17 cellular contexts compared by ENCODE assay signal in genomic region chr4:156419080-156419638, GRCh38.
A peak's percentile ranks its signal among the peaks of the same experiment; 100 is the strongest.
DNase-seq lines count a peak whose midpoint lies in the region; ATAC-seq and TF ChIP-seq lines count a peak whose summit lies in the region.
"Had no signal": no experiment of that assay in that cellular context is flagged by ENCODE, and none has a peak within 500 bp of the region (broad histone marks: within the 10 kb centered on the region; RNA-seq: fewer than 3 reads in every experiment).

No MANE protein-coding gene starts in this region.

- ATAC-seq in HG02884 (IDR thresholded peaks at IDR 0.05; ENCODE audit: unreplicated experiment), result no peak

- H3K27ac Mint-ChIP-seq in mesothelial cell of epicardium, result peak overlapping the region; percentile 19
- H3K27ac Mint-ChIP-seq: B cell; CD4-positive, alpha-beta T cell had no signal

- peaks cover 18% of the 10 kb centered on the region for H3K9me3 Mint-ChIP-seq in mesothelial cell of epicardium

- H2AFZ ChIP-seq in ACC112 (ENCODE audit: low read length, unreplicated experiment), result peak overlapping the region; percentile 12
- H2AFZ ChIP-seq: PC-9 had no signal

- H3K4me3 ChIP-seq in ACC112 (ENCODE audit: low read depth, low read length) (peak overlapping the region; percentile 15; the same call in 1 of the 2 replicates), fibroblast of mammary gland (ENCODE audit: control insufficient read depth, low read depth, low read length) (no peak overlapping the region)
- H3K4me3 ChIP-seq: PC-9 had no signal

- H3K27ac ChIP-seq in ACC112 (ENCODE audit: low read depth, low read length), result peak overlapping the region; percentile 25; the same call in 1 of the 2 replicates
- H3K27ac ChIP-seq: PC-9 had no signal

- no peaks in the 10 kb centered on the region for H3K27me3 ChIP-seq in ACC112 (ENCODE audit: insufficient read depth, low read length)

- H3K4me1 ChIP-seq in ACC112 (ENCODE audit: control insufficient read depth, insufficient read depth, low read length, unreplicated experiment), result peaks cover 33% of the 10 kb centered on the region

- H3K4me3 Mint-ChIP-seq in mesothelial cell of epicardium, result no peak overlapping the region
- H3K4me3 Mint-ChIP-seq: B cell; CD4-positive, alpha-beta T cell had no signal

- H3K36me3 ChIP-seq in ACC112 (ENCODE audit: insufficient read depth, low read length), result no peaks in the 10 kb centered on the region

- H3K27me3 Mint-ChIP-seq in mesothelial cell of epicardium (ENCODE audit: low read depth), result no peaks in the 10 kb centered on the region
- H3K27me3 Mint-ChIP-seq: B cell; CD4-positive, alpha-beta T cell had no signal

- H3K36me3 Mint-ChIP-seq in mesothelial cell of epicardium, result peaks cover 16% of the 10 kb centered on the region

- H3K79me2 ChIP-seq in ACC112 (ENCODE audit: control insufficient read depth, insufficient read depth, low read length, unreplicated experiment), result no peaks in the 10 kb centered on the region

- H3K4me1 Mint-ChIP-seq in mesothelial cell of epicardium, result peaks cover 37% of the 10 kb centered on the region
- H3K4me1 Mint-ChIP-seq: B cell had no signal

- DNase-seq in HCEC 1CT, result peak; percentile 2
- DNase-seq in fibroblast of mammary gland (ENCODE audit: low read depth), result peak; percentile 22
- no peak for DNase-seq in mesothelial cell of epicardium (ENCODE audit: low spot score in 2 of 2, unreplicated experiment in 2 of 2)
- no peak for DNase-seq in hypothalamus (lab: John Stamatoyannopoulos, UW)
- no peak for DNase-seq in middle frontal gyrus (ENCODE audit: extremely low spot score, low spot score)
- no peak for DNase-seq in putamen (ENCODE audit: low spot score)
- DNase-seq: CD4-positive, alpha-beta T cell; DND-41; MM.1S; NCI-H1105; NCI-H1694 treated with DMSO at 0.1 percent for 48 hours; NCI-H446 treated with DMSO at 0.1 percent for 48 hours; NCI-H748 treated with DMSO at 0.1 percent for 48 hours; PC-9 had no signal

- no peak for TF ChIP-seq CTCF in fibroblast of mammary gland (conservative IDR thresholded peaks at IDR 0.05; ENCODE audit: control insufficient read depth, insufficient read depth, low read depth, low read length)
- no peak for TF ChIP-seq CTCF in mesothelial cell of epicardium (IDR thresholded peaks at IDR 0.05; ENCODE audit: unreplicated experiment)

Comparison
In these comparisons a context has a peak if more than half of its experiments do, and no peak if none do; other contexts are left out.
1. DNase-seq: peak in HCEC 1CT (single experiment) and fibroblast of mammary gland (single experiment); none in mesothelial cell of epicardium (0 of 2), hypothalamus (0 of 51), middle frontal gyrus (single experiment) and putamen (single experiment).